Comparison of ENCODE assay signal across 22 cellular contexts in genomic region chr4:113236916-113237315, GRCh38.
DNase-seq lines count a peak whose midpoint lies in the region; ATAC-seq, FAIRE-seq and TF ChIP-seq lines count a peak whose summit lies in the region.
"Had no signal": no experiment of that assay in that cellular context is flagged by ENCODE, and none has a peak within 500 bp of the region (broad histone marks: within the 10 kb centered on the region; RNA-seq: fewer than 3 reads in every experiment).

No MANE protein-coding gene starts in this region.

- no TSS peak for BruUV-seq in IMR-90 (replicated peaks; lab: Mats Ljungman, UMichigan)

- no peak overlapping the region for H2BK5ac ChIP-seq in IMR-90 (ENCODE audit: low read depth, low read length, poor library complexity, severe bottlenecking)

- H3K9me3 ChIP-seq in right atrium auricular region (no peaks in the 10 kb centered on the region), IMR-90 (ENCODE audit: control insufficient read depth, insufficient read depth, low read length) (no peaks in the 10 kb centered on the region)
- H3K9me3 ChIP-seq: BE2C, BLaER1, Caco-2 had no signal

- H3K4me2 ChIP-seq in IMR-90 (ENCODE audit: low read depth, low read length), result no peak overlapping the region
- H3K4me2 ChIP-seq: BLaER1 had no signal

- CTCF ChIA-PET in IMR-90 (lab: Yijun Ruan, JAX), result no interaction called here

- no peak overlapping the region for H2BK20ac ChIP-seq in IMR-90 (ENCODE audit: low read depth, low read length)

- no peaks in the 10 kb centered on the region for H3K79me1 ChIP-seq in IMR-90 (ENCODE audit: low read depth in 1 of 2, low read length in 2 of 2)

- no peak overlapping the region for H3K18ac ChIP-seq in IMR-90 (ENCODE audit: low read depth, low read length)

- H3K27ac ChIP-seq in right atrium auricular region (no peak overlapping the region), IMR-90 (ENCODE audit: insufficient read depth, low read length) (no peak overlapping the region)
- H3K27ac ChIP-seq: BLaER1 had no signal

- H3K4ac ChIP-seq in IMR-90 (ENCODE audit: low read depth, low read length), result no peak overlapping the region

- no peak for TF ChIP-seq CTCF in right atrium auricular region (IDR thresholded peaks at IDR 0.05)
- no peak for TF ChIP-seq CTCF in IMR-90 (conservative IDR thresholded peaks at IDR 0.05; ENCODE audit: low read depth, low read length)

- WGBS in IMR-90 (ENCODE audit: extremely low coverage in 2 of 2, insufficient read length in 1 of 2), 2 experiments, result 100% methylated on average over 4 of the region's 5 CpGs; no CpG with 5 or more reads in 1 of the 2 experiments

- no peak overlapping the region for H2BK15ac ChIP-seq in IMR-90 (ENCODE audit: low read depth, low read length)

- H3K4me1 ChIP-seq in right atrium auricular region (no peaks in the 10 kb centered on the region), IMR-90 (ENCODE audit: control insufficient read depth, insufficient read depth, low read length) (no peaks in the 10 kb centered on the region)
- H3K4me1 ChIP-seq: BE2C, BLaER1, Caco-2 had no signal

- H3K9me1 ChIP-seq in IMR-90 (ENCODE audit: insufficient read depth, low read length), result no peaks in the 10 kb centered on the region

- FAIRE-seq in GM12892 (lab: Jason Lieb, UNC), result peak; percentile 57
- FAIRE-seq: D721Med, G401.6, GM12891, GM18507 had no signal

- H3K36me3 ChIP-seq in right atrium auricular region (no peaks in the 10 kb centered on the region), IMR-90 (ENCODE audit: control insufficient read depth, insufficient read depth, low read length) (no peaks in the 10 kb centered on the region)
- H3K36me3 ChIP-seq: BLaER1 had no signal

- H3K56ac ChIP-seq in IMR-90 (ENCODE audit: extremely low read depth, insufficient read depth, low read length), result no peak overlapping the region

- H4K5ac ChIP-seq in IMR-90 (ENCODE audit: low read depth, low read length), result no peak overlapping the region

- H3K4me3 ChIP-seq in right atrium auricular region, result no peak overlapping the region
- no peak overlapping the region for H3K4me3 ChIP-seq in IMR-90 (ENCODE audit: insufficient read depth, low read depth, low read length)
- H3K4me3 ChIP-seq: BLaER1 had no signal

- no peak for TF ChIP-seq RAD21 in IMR-90 (IDR thresholded peaks at IDR 0.05; ENCODE audit: low read length)

- intact Hi-C loops in Right ventricle myocardium superior (cut with DNase I), result no loop called here
- intact Hi-C loops in IMR-90 (cut with micrococcal nuclease), result no loop called here

- H4K20me1 ChIP-seq in IMR-90 (ENCODE audit: insufficient read depth, low read length), result no peaks in the 10 kb centered on the region
- H4K20me1 ChIP-seq: BLaER1 had no signal

- no peak overlapping the region for H2BK120ac ChIP-seq in IMR-90 (ENCODE audit: low read depth, low read length)

- peak; percentile 1 for DNase-seq in NCI-H2107 treated with DMSO at 0.1 percent for 48 hours (lab: John Stamatoyannopoulos, UW; ENCODE audit: unreplicated experiment)
- DNase-seq in NCI-H2107 (lab: John Stamatoyannopoulos, UW), result no peak
- DNase-seq in Right ventricle myocardium superior, result no peak
- no peak for DNase-seq in right atrium auricular region (ENCODE audit: low spot score)
- no peak for DNase-seq in GM12892 (ENCODE audit: insufficient read length)
- no peak for DNase-seq in IMR-90
- DNase-seq in GM19240 (ENCODE audit: insufficient read length, low spot score), result no peak
- DNase-seq: 8988T; ACHN; BE2C; C1 segment of cervical spinal cord; Caco-2; Calu3; CD4-positive, alpha-beta memory T cell; CD4-positive, CD25-positive, alpha-beta regulatory T cell; DMS79 treated with DMSO at 0.1 percent for 48 hours; GF-D8 had no signal

- H3K23ac ChIP-seq in IMR-90 (ENCODE audit: low read depth, low read length), result no peak overlapping the region

- H4K8ac ChIP-seq in IMR-90 (ENCODE audit: low read depth in 2 of 2, low read length in 2 of 2), result no peak overlapping the region

- H2AK5ac ChIP-seq in IMR-90 (ENCODE audit: low read depth, low read length), result no peak overlapping the region

- ATAC-seq in Right ventricle myocardium superior (ENCODE audit: poor library complexity) (peak; percentile 55), IMR-90 (ENCODE audit: low read depth) (no peak)

- H3K14ac ChIP-seq in IMR-90 (replicated peaks; ENCODE audit: low read depth, low read length), result no peak overlapping the region

- no peak for TF ChIP-seq POLR2A in GM12892 (IDR thresholded peaks at IDR 0.05; ENCODE audit: low read depth, low read length)
- TF ChIP-seq POLR2A in IMR-90 (IDR thresholded peaks at IDR 0.05; ENCODE audit: low read depth, low read length), result no peak

- H2AK9ac ChIP-seq in IMR-90 (replicated peaks; ENCODE audit: low read depth, low read length, poor library complexity), result peak overlapping the region; percentile 37

- no peak overlapping the region for H2AFZ ChIP-seq in IMR-90 (replicated peaks; ENCODE audit: low read length, poor library complexity)

- in situ Hi-C loops in IMR-90 (cut with MboI; ENCODE audit: low sequenced_read_pairs), result no loop called here

- H3K9ac ChIP-seq in IMR-90 (ENCODE audit: low read depth, low read length), result no peak overlapping the region
- H3K9ac ChIP-seq: BLaER1 had no signal

- dilution Hi-C loops in IMR-90 (cut with HindIII; ENCODE audit: low sequenced_read_pairs, unreplicated experiment), result no loop called here

- no peak overlapping the region for H4K91ac ChIP-seq in IMR-90 (ENCODE audit: insufficient read depth, low read depth, low read length)

- H3K27me3 ChIP-seq in right atrium auricular region, result no peaks in the 10 kb centered on the region
- no peaks in the 10 kb centered on the region for H3K27me3 ChIP-seq in IMR-90 (ENCODE audit: control insufficient read depth, insufficient read depth, low read length)
- H3K27me3 ChIP-seq: BE2C, BLaER1 had no signal

- POLR2A ChIA-PET in IMR-90 (lab: Charles Lee; ENCODE audit: unreplicated experiment), result no interaction called here

TF ChIP-seq in IMR-90, 13 proteins besides CTCF, POLR2A, EP300 and RAD21:
- TF ChIP-seq SMC3 (IDR thresholded peaks at IDR 0.05; ENCODE audit: low read depth, low read length), result no peak
- TF ChIP-seq MXI1 (IDR thresholded peaks at IDR 0.05; ENCODE audit: borderline replicate concordance, low read depth, low read length), result no peak
- TF ChIP-seq BHLHE40 (IDR thresholded peaks at IDR 0.05; ENCODE audit: low read depth, low read length), result no peak
- TF ChIP-seq CEBPB (IDR thresholded peaks at IDR 0.05; ENCODE audit: low read depth, low read length), result no peak
